19 cellular contexts compared by ENCODE assay signal in genomic region chr13:41206467-41206866, GRCh38. TPM values are rescaled to one million over a fixed set of nuclear protein-coding genes. Genes with fewer than 3 reads are reported as not detected.
DNase-seq lines count a peak whose midpoint lies in the region; ATAC-seq, FAIRE-seq and TF ChIP-seq lines count a peak whose summit lies in the region.
"Had no signal": no experiment of that assay in that cellular context is flagged by ENCODE, and none has a peak within 500 bp of the region (broad histone marks: within the 10 kb centered on the region; RNA-seq: fewer than 3 reads in every experiment).

No MANE protein-coding gene starts in this region.

- H3K27me3 ChIP-seq in HepG2 (ENCODE audit: control insufficient read depth in 1 of 2, insufficient read depth in 2 of 2, low read length in 2 of 2) (no peaks in the 10 kb centered on the region), right lobe of liver (no peaks in the 10 kb centered on the region), IMR-90 (ENCODE audit: control insufficient read depth, insufficient read depth, low read length) (no peaks in the 10 kb centered on the region)
- H3K27me3 ChIP-seq: BLaER1 treated with 17β-estradiol and CSF1 and Interleukin-3, amounts not matched to agents 10 nM and 100 nM had no signal

- H3K79me1 ChIP-seq in IMR-90 (ENCODE audit: low read depth in 1 of 2, low read length in 2 of 2): no peaks in the 10 kb centered on the region

- H2AFZ ChIP-seq in HepG2 (ENCODE audit: low read length) (no peak overlapping the region), IMR-90 (replicated peaks; ENCODE audit: low read length, poor library complexity) (no peak overlapping the region)

- H2AK9ac ChIP-seq in IMR-90 (replicated peaks; ENCODE audit: low read depth, low read length, poor library complexity): no peak overlapping the region

- dilution Hi-C loops in IMR-90 (cut with HindIII; ENCODE audit: low sequenced_read_pairs, unreplicated experiment): no loop called here

- H4K91ac ChIP-seq in IMR-90 (ENCODE audit: insufficient read depth, low read depth, low read length): no peak overlapping the region

- no peak for TF ChIP-seq CTCF in HepG2 (CRISPR knock-in tag; IDR thresholded peaks at IDR 0.05)
- no peak for TF ChIP-seq CTCF in right lobe of liver (IDR thresholded peaks at IDR 0.05)
- TF ChIP-seq CTCF in IMR-90 (conservative IDR thresholded peaks at IDR 0.05; ENCODE audit: low read depth, low read length): no peak

- no peak overlapping the region for H3K23ac ChIP-seq in IMR-90 (ENCODE audit: low read depth, low read length)

- H2BK120ac ChIP-seq in IMR-90 (ENCODE audit: low read depth, low read length): no peak overlapping the region

- CTCF ChIA-PET in HepG2 (lab: Yijun Ruan, JAX; ENCODE audit: low intra/inter-chr PET ratio, low total read pairs) (no interaction called here), IMR-90 (lab: Yijun Ruan, JAX) (no interaction called here)

- no peak overlapping the region for H3K14ac ChIP-seq in IMR-90 (replicated peaks; ENCODE audit: low read depth, low read length)

- H4K8ac ChIP-seq in IMR-90 (ENCODE audit: low read depth in 2 of 2, low read length in 2 of 2): no peak overlapping the region

- TF ChIP-seq RAD21 in HepG2 (CRISPR knock-in tag; IDR thresholded peaks at IDR 0.05): no peak
- no peak for TF ChIP-seq RAD21 in IMR-90 (IDR thresholded peaks at IDR 0.05; ENCODE audit: low read length)

- TF ChIP-seq EP300 in HepG2 (IDR thresholded peaks at IDR 0.05; ENCODE audit: low read depth in 2 of 2, low read length in 2 of 2): no peak
- TF ChIP-seq EP300 in HepG2 (CRISPR knock-in tag; IDR thresholded peaks at IDR 0.05; ENCODE audit: borderline replicate concordance): no peak

- no peak overlapping the region for H3K4ac ChIP-seq in IMR-90 (ENCODE audit: low read depth, low read length)

- H2BK15ac ChIP-seq in IMR-90 (ENCODE audit: low read depth, low read length): no peak overlapping the region

- H3K9me3 ChIP-seq in HepG2 (ENCODE audit: low read length) (no peaks in the 10 kb centered on the region), right lobe of liver (peaks cover 0 to 5% (median 0%) of the 10 kb centered on the region in 4 donors), IMR-90 (ENCODE audit: control insufficient read depth, insufficient read depth, low read length) (peaks cover 2% of the 10 kb centered on the region; the same call in 1 of the 2 replicates)

- H3K79me2 ChIP-seq in HepG2 (ENCODE audit: insufficient read depth, low read length): no peaks in the 10 kb centered on the region

- no peak overlapping the region for H3K56ac ChIP-seq in IMR-90 (ENCODE audit: extremely low read depth, insufficient read depth, low read length)

- ATAC-seq in HepG2 (no peak), right lobe of liver (no peak), IMR-90 (ENCODE audit: low read depth) (no peak)
- ATAC-seq: CD8-positive, alpha-beta T cell had no signal

- no peak overlapping the region for H3K9ac ChIP-seq in HepG2 (ENCODE audit: insufficient read depth, low read depth, low read length)
- H3K9ac ChIP-seq in IMR-90 (ENCODE audit: low read depth, low read length): no peak overlapping the region
- H3K9ac ChIP-seq: BLaER1 treated with 17β-estradiol and CSF1 and Interleukin-3, amounts not matched to agents 10 nM and 100 nM had no signal

- POLR2A ChIA-PET in HepG2 (lab: Yijun Ruan, JAX) (no interaction called here), IMR-90 (lab: Charles Lee; ENCODE audit: unreplicated experiment) (no interaction called here)

- BruUV-seq in HepG2 (replicated peaks; lab: Mats Ljungman, UMichigan): no TSS peak
- BruUV-seq in IMR-90 (replicated peaks; lab: Mats Ljungman, UMichigan): no TSS peak

- TF ChIP-seq POLR2A in HepG2 (IDR thresholded peaks at IDR 0.05; ENCODE audit: insufficient read depth in 1 of 2, low read depth in 2 of 2, low read length in 2 of 2): no peak
- TF ChIP-seq POLR2A in right lobe of liver (IDR thresholded peaks at IDR 0.05): no peak
- TF ChIP-seq POLR2A in IMR-90 (IDR thresholded peaks at IDR 0.05; ENCODE audit: low read depth, low read length): no peak

- H3K18ac ChIP-seq in IMR-90 (ENCODE audit: low read depth, low read length): no peak overlapping the region

- H2AK5ac ChIP-seq in IMR-90 (ENCODE audit: low read depth, low read length): no peak overlapping the region

- no peak overlapping the region for H3K4me3 ChIP-seq in HepG2 (replicated peaks in 1 of 3; ENCODE audit: insufficient read depth in 1 of 3, low read depth in 2 of 3, low read length in 3 of 3)
- no peak overlapping the region for H3K4me3 ChIP-seq in right lobe of liver
- no peak overlapping the region for H3K4me3 ChIP-seq in IMR-90 (ENCODE audit: insufficient read depth, low read depth, low read length)
- H3K4me3 ChIP-seq: BLaER1 treated with 17β-estradiol and CSF1 and Interleukin-3, amounts not matched to agents 10 nM and 100 nM had no signal

- intact Hi-C loops in HepG2 (cut with micrococcal nuclease; ENCODE audit: unreplicated experiment): no loop called here
- intact Hi-C loops in right lobe of liver (cut with DNase I): no loop called here
- intact Hi-C loops in IMR-90 (cut with micrococcal nuclease): no loop called here

- H2BK5ac ChIP-seq in IMR-90 (ENCODE audit: low read depth, low read length, poor library complexity, severe bottlenecking): no peak overlapping the region

- no peak for FAIRE-seq in HepG2 (lab: Jason Lieb, UNC)
- FAIRE-seq in RCC 7860 (lab: Jason Lieb, UNC): no peak
- FAIRE-seq: D721Med, G401.6, GM12891, GM19239 had no signal

- no peaks in the 10 kb centered on the region for H3K36me3 ChIP-seq in HepG2 (replicated peaks in 1 of 2; ENCODE audit: control insufficient read depth in 1 of 2, insufficient read depth in 2 of 2, low read length in 2 of 2)
- H3K36me3 ChIP-seq in right lobe of liver: no peaks in the 10 kb centered on the region
- H3K36me3 ChIP-seq in IMR-90 (ENCODE audit: control insufficient read depth, insufficient read depth, low read length): no peaks in the 10 kb centered on the region

- no peak overlapping the region for H2BK20ac ChIP-seq in IMR-90 (ENCODE audit: low read depth, low read length)

- H4K5ac ChIP-seq in IMR-90 (ENCODE audit: low read depth, low read length): no peak overlapping the region

- H3K27ac ChIP-seq in HepG2 (ENCODE audit: extremely low read length, insufficient read depth, low read length) (no peak overlapping the region), right lobe of liver (no peak overlapping the region), IMR-90 (ENCODE audit: insufficient read depth, low read length) (no peak overlapping the region)
- H3K27ac ChIP-seq: 22Rv1; BLaER1 treated with 17β-estradiol and CSF1 and Interleukin-3, amounts not matched to agents 10 nM and 100 nM; C4-2B had no signal

- H3K9me1 ChIP-seq in IMR-90 (ENCODE audit: insufficient read depth, low read length): no peaks in the 10 kb centered on the region

- in situ Hi-C loops in HepG2 (cut with HindIII; ENCODE audit: extremely low pct_ligation_motif_present, low pct_unique_long_range_greater_than_20kb): no loop called here
- in situ Hi-C loops in IMR-90 (cut with MboI; ENCODE audit: low sequenced_read_pairs): no loop called here

- H4K20me1 ChIP-seq in HepG2 (ENCODE audit: insufficient read depth, low read length) (no peaks in the 10 kb centered on the region), IMR-90 (ENCODE audit: insufficient read depth, low read length) (no peaks in the 10 kb centered on the region)
- H4K20me1 ChIP-seq: BLaER1 treated with 17β-estradiol and CSF1 and Interleukin-3, amounts not matched to agents 10 nM and 100 nM had no signal

- no peak for DNase-seq in HepG2 (ENCODE audit: low spot score)
- DNase-seq in right lobe of liver: no peak
- no peak for DNase-seq in IMR-90
- DNase-seq in stimulated activated CD4-positive, alpha-beta T cell treated with anti-CD3 and anti-CD28 coated beads, Interleukin-1b, Interleukin-23, amount 100 ng/mL, for 48 hours: no peak
- DNase-seq in RCC 7860 (ENCODE audit: low spot score): no peak
- DNase-seq: ACHN; Caco-2; Calu3; CD4-positive, alpha-beta T cell; CD8-positive, alpha-beta T cell; DMS79 treated with DMSO at 0.1 percent for 48 hours; GF-D8 had no signal

- H3K4me2 ChIP-seq in HepG2 (ENCODE audit: low read depth, low read length) (no peak overlapping the region), IMR-90 (ENCODE audit: low read depth, low read length) (no peak overlapping the region)
- H3K4me2 ChIP-seq: BLaER1 treated with 17β-estradiol and CSF1 and Interleukin-3, amounts not matched to agents 10 nM and 100 nM had no signal

- H3K4me1 ChIP-seq in HepG2 (ENCODE audit: insufficient read depth, low read length) (no peaks in the 10 kb centered on the region), right lobe of liver (no peaks in the 10 kb centered on the region), IMR-90 (ENCODE audit: control insufficient read depth, insufficient read depth, low read length) (no peaks in the 10 kb centered on the region)
- H3K4me1 ChIP-seq: BLaER1 treated with 17β-estradiol and CSF1 and Interleukin-3, amounts not matched to agents 10 nM and 100 nM; Caco-2 had no signal

RNA-seq across cellular contexts. Expression of gene KBTBD7, which starts 12.1 kb away (rescaled TPM):
- total RNA-seq in HepG2 (2016; rRNA removed; fragmentation: Illumina TruSeq; extraction: Trizol): 9.0 and 14.9 TPM in 2 replicates
- 0.61 and 0.71 TPM in 2 replicates for total RNA-seq in HepG2 (2016; cell fraction: cytosol; rRNA removed; fragmentation: Illumina TruSeq; extraction: Trizol; ENCODE audit: low read depth)
- total RNA-seq in HepG2 (2016; cell fraction: insoluble cytoplasmic fraction; rRNA removed; fragmentation: Illumina TruSeq; extraction: Trizol): 9.1 and 14.2 TPM in 2 replicates
- 3.4 and 4.1 TPM in 2 replicates for total RNA-seq in HepG2 (2016; cell fraction: membrane; rRNA removed; fragmentation: Illumina TruSeq; extraction: Trizol)
- total RNA-seq in HepG2 (2016; cell fraction: nucleus; rRNA removed; fragmentation: Illumina TruSeq; extraction: Trizol): 8.3 and 8.7 TPM in 2 replicates
- 3.6 and 3.8 TPM in 2 replicates for polyA plus RNA-seq in HepG2 (2011; rRNA removed)
- 2.8 and 2.9 TPM in 2 replicates for polyA plus RNA-seq in HepG2 (2011; cell fraction: cytosol; rRNA removed)
- 2.6 and 3.1 TPM in 2 replicates for polyA plus RNA-seq in HepG2 (2011; cell fraction: nucleus; rRNA removed)
- polyA plus RNA-seq in HepG2 (2012): 3.2 and 4.1 TPM in 2 replicates
- 0.17 and 0.28 TPM in 2 replicates for polyA plus RNA-seq in HepG2 (2016; cell fraction: cytosol; fragmentation: Illumina TruSeq; extraction: Trizol; ENCODE audit: low read depth)
- 10.2 and 10.4 TPM in 2 replicates for polyA plus RNA-seq in HepG2 (2016; cell fraction: insoluble cytoplasmic fraction; fragmentation: Illumina TruSeq; extraction: Trizol; ENCODE audit: low read depth)
- polyA plus RNA-seq in HepG2 (2016; cell fraction: membrane; fragmentation: Illumina TruSeq; extraction: Trizol; ENCODE audit: low read depth): 1.0 and 1.3 TPM in 2 replicates
- 4.8 and 5.5 TPM in 2 replicates for polyA plus RNA-seq in HepG2 (2016; cell fraction: nucleus; fragmentation: Illumina TruSeq; extraction: Trizol; ENCODE audit: insufficient read depth, low read depth)
- 18.8 and 26.5 TPM in 2 replicates for polyA minus RNA-seq in HepG2 (2011; rRNA and poly(A)+ RNA removed; ENCODE audit: low replicate concordance)
- polyA minus RNA-seq in HepG2 (2011; cell fraction: cytosol; rRNA and poly(A)+ RNA removed): 6.6 and 7.6 TPM in 2 replicates
- polyA minus RNA-seq in HepG2 (2011; cell fraction: nucleus; rRNA and poly(A)+ RNA removed): 12.4 and 12.9 TPM in 2 replicates
- 1 to 10 TPM; 3.0 to 6.7 (median 5.5) TPM for total RNA-seq in right lobe of liver
- total RNA-seq in IMR-90 (2012; rRNA removed): 7.9 and 9.4 TPM in 2 replicates
- polyA plus RNA-seq in IMR-90 (2012; rRNA removed): 1.8 and 2.1 TPM in 2 replicates
- polyA plus RNA-seq in IMR-90 (2012; cell fraction: cytosol; rRNA removed): 1.0 and 1.5 TPM in 2 replicates
- 0.66 and 0.91 TPM in 2 replicates for polyA plus RNA-seq in IMR-90 (2012; cell fraction: nucleus; rRNA removed; ENCODE audit: low replicate concordance)

RNA-seq across cellular contexts. Expression of gene MTRF1, which starts 56.9 kb away (rescaled TPM):
- 24.0 and 27.2 TPM in 2 replicates for total RNA-seq in HepG2 (2016; rRNA removed; fragmentation: Illumina TruSeq; extraction: Trizol)
- 65.9 and 67.0 TPM in 2 replicates for total RNA-seq in HepG2 (2016; cell fraction: cytosol; rRNA removed; fragmentation: Illumina TruSeq; extraction: Trizol; ENCODE audit: low read depth)
- total RNA-seq in HepG2 (2016; cell fraction: insoluble cytoplasmic fraction; rRNA removed; fragmentation: Illumina TruSeq; extraction: Trizol): 20.8 and 25.3 TPM in 2 replicates
- total RNA-seq in HepG2 (2016; cell fraction: membrane; rRNA removed; fragmentation: Illumina TruSeq; extraction: Trizol): 32.7 and 35.9 TPM in 2 replicates
- total RNA-seq in HepG2 (2016; cell fraction: nucleus; rRNA removed; fragmentation: Illumina TruSeq; extraction: Trizol): 26.3 and 27.0 TPM in 2 replicates
- polyA plus RNA-seq in HepG2 (2011; rRNA removed): 21.3 and 21.6 TPM in 2 replicates
- polyA plus RNA-seq in HepG2 (2011; cell fraction: cytosol; rRNA removed): 6.3 and 8.4 TPM in 2 replicates
- polyA plus RNA-seq in HepG2 (2011; cell fraction: nucleus; rRNA removed): 33.1 and 41.3 TPM in 2 replicates
- 14.6 and 19.6 TPM in 2 replicates for polyA plus RNA-seq in HepG2 (2012)
- polyA plus RNA-seq in HepG2 (2016; cell fraction: cytosol; fragmentation: Illumina TruSeq; extraction: Trizol; ENCODE audit: low read depth): 3.1 and 4.1 TPM in 2 replicates
- 17.9 and 21.1 TPM in 2 replicates for polyA plus RNA-seq in HepG2 (2016; cell fraction: insoluble cytoplasmic fraction; fragmentation: Illumina TruSeq; extraction: Trizol; ENCODE audit: low read depth)
- polyA plus RNA-seq in HepG2 (2016; cell fraction: membrane; fragmentation: Illumina TruSeq; extraction: Trizol; ENCODE audit: low read depth): 6.1 and 6.9 TPM in 2 replicates
- 60.6 and 67.9 TPM in 2 replicates for polyA plus RNA-seq in HepG2 (2016; cell fraction: nucleus; fragmentation: Illumina TruSeq; extraction: Trizol; ENCODE audit: insufficient read depth, low read depth)
- polyA minus RNA-seq in HepG2 (2011; rRNA and poly(A)+ RNA removed; ENCODE audit: low replicate concordance): 9.1 and 12.0 TPM in 2 replicates
- polyA minus RNA-seq in HepG2 (2011; cell fraction: cytosol; rRNA and poly(A)+ RNA removed): 10.0 and 14.5 TPM in 2 replicates
- 39.0 and 40.4 TPM in 2 replicates for polyA minus RNA-seq in HepG2 (2011; cell fraction: nucleus; rRNA and poly(A)+ RNA removed)
- total RNA-seq in right lobe of liver: 10 to 100 TPM in 1 of 6 experiments, 1 to 10 TPM in 5; 6.0 to 10.5 (median 7.4) TPM
- 9.7 and 12.4 TPM in 2 replicates for total RNA-seq in IMR-90 (2012; rRNA removed)
- 6.8 and 9.7 TPM in 2 replicates for polyA plus RNA-seq in IMR-90 (2012; rRNA removed)
- polyA plus RNA-seq in IMR-90 (2012; cell fraction: cytosol; rRNA removed): 1.2 and 1.5 TPM in 2 replicates
- polyA plus RNA-seq in IMR-90 (2012; cell fraction: nucleus; rRNA removed; ENCODE audit: low replicate concordance): 6.0 and 45.2 TPM in 2 replicates
